33 cellular contexts compared by ENCODE assay signal in the genomic region with DNA sequence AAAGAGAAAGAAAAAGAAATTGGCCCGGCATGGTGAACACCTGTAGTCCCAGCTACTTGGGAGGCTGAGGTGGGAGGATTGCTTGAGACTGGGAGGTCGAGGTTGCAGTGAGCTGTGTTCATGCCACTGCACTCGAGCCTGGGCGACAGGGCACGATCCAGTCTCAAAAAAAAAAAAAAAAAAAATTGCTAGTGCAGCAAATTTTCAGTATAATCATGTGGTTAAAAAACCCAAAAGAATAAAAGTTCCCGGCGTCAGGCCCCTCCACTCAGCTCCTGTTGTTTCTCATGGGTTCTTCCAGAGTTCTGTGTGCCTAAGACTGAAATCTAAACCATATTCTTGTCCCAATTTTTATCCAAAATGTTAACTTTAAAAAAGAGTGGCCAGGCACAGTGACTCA. TPM values are rescaled to one million over a fixed set of nuclear protein-coding genes. Genes with fewer than 3 reads are reported as not detected.
"Had no signal": no experiment of that assay in that cellular context is flagged by ENCODE, and none has a peak within 500 bp of the region (broad histone marks: within the 10 kb centered on the region; RNA-seq: fewer than 3 reads in every experiment).

No MANE protein-coding gene starts in this region.

- H3K4me1 ChIP-seq: adrenal gland, SJCRH30 had no signal

- DNase-seq: activated CD4-positive, alpha-beta T cell treated with anti-CD3 and anti-CD28 coated beads for 36 hours; activated CD4-positive, alpha-beta T cell treated with anti-CD3 and anti-CD28 coated beads, Interleukin-2, amount 10 ng/mL, durations not matched to agents 7 days and 5 days; activated CD4-positive, alpha-beta T cell treated with anti-CD3 and anti-CD28 coated beads, Interleukin-2, amount 50 U/mL, for 48 hours; activated CD8-positive, alpha-beta memory T cell treated with anti-CD3 and anti-CD28 coated beads, Interleukin-2, amount 50 U/mL, for 4 hours; activated CD8-positive, alpha-beta T cell treated with anti-CD3 and anti-CD28 coated beads, Interleukin-2, amount 10 ng/mL, durations not matched to agents 7 days and 5 days; activated gamma-delta T cell treated with Interleukin-2 at 50 U/mL for 16 hours; activated naive CD4-positive, alpha-beta T cell treated with anti-CD3 and anti-CD28 coated beads for 36 hours; activated T-cell treated with anti-CD3 and anti-CD28 coated beads for 4 hours; activated T-cell treated with anti-CD3 and anti-CD28 coated beads, Interleukin-2, amount 50 U/mL, for 4 hours; adrenal gland; caudate nucleus; cerebellar nuclear complex; MM.1S; NCI-H187; NCI-H2107; NCI-H2171; NCI-H446; NCI-H526 treated with DMSO at 0.1 percent for 48 hours; OCI-M1; SHP77; SJCRH30; SK-N-SH had no signal

- H3K4me3 Mint-ChIP-seq: activated CD4-positive, alpha-beta T cell treated with anti-CD3 and anti-CD28 coated beads for 36 hours; activated CD4-positive, alpha-beta T cell treated with anti-CD3 and anti-CD28 coated beads, Interleukin-2, amount 10 ng/mL, durations not matched to agents 7 days and 5 days; activated CD8-positive, alpha-beta T cell treated with anti-CD3 and anti-CD28 coated beads, Interleukin-2, amount 10 ng/mL, durations not matched to agents 7 days and 5 days; activated naive CD4-positive, alpha-beta T cell treated with anti-CD3 and anti-CD28 coated beads for 36 hours; activated T-cell treated with anti-CD3 and anti-CD28 coated beads, Interleukin-2, amount 50 U/mL, for 4 hours; activated T-helper 1 cell treated with anti-CD3 and anti-CD28 coated beads, Interleukin-12 subunit alpha, Interleukin-12 subunit beta, Interleukin-2, Interleukin-4 antibody, amounts not matched to agents 30 ng/mL and 10 ng/mL and 1 ng/mL, durations not matched to agents 14 hours and 24 hours and 36 hours; T-helper 1 cell treated with Interleukin-12 subunit alpha and Interleukin-12 subunit beta and Interleukin-4 antibody, amounts not matched to agents 30 μg/mL and 1 μg/mL, for 36 hours; T-helper 2 cell treated with Interferon-gamma antibody and Interleukin-4, amounts not matched to agents 5 μg/mL and 100 μg/mL, for 36 hours; WTC11 had no signal

- H3K27me3 ChIP-seq: adrenal gland, body of pancreas had no signal

- H3K36me3 ChIP-seq: adrenal gland, SJCRH30 had no signal

- H3K9me3 Mint-ChIP-seq: activated T-helper 1 cell treated with anti-CD3 and anti-CD28 coated beads, Interleukin-12 subunit alpha, Interleukin-12 subunit beta, Interleukin-2, Interleukin-4 antibody, amounts not matched to agents 30 ng/mL and 10 ng/mL and 1 ng/mL, durations not matched to agents 14 hours and 24 hours and 36 hours; WTC11 had no signal

- H3K4me3 ChIP-seq: adrenal gland, body of pancreas, SJCRH30 had no signal

- H3K9me3 ChIP-seq: adrenal gland, body of pancreas, SJCRH30, SK-N-SH had no signal

- H3K27ac Mint-ChIP-seq: activated CD4-positive, alpha-beta T cell treated with anti-CD3 and anti-CD28 coated beads for 36 hours; activated CD4-positive, alpha-beta T cell treated with anti-CD3 and anti-CD28 coated beads, Interleukin-2, amount 10 ng/mL, durations not matched to agents 7 days and 5 days; activated CD8-positive, alpha-beta T cell treated with anti-CD3 and anti-CD28 coated beads, Interleukin-2, amount 10 ng/mL, durations not matched to agents 7 days and 5 days; activated naive CD4-positive, alpha-beta T cell treated with anti-CD3 and anti-CD28 coated beads for 36 hours; activated T-helper 1 cell treated with anti-CD3 and anti-CD28 coated beads, Interleukin-12 subunit alpha, Interleukin-12 subunit beta, Interleukin-2, Interleukin-4 antibody, amounts not matched to agents 30 ng/mL and 10 ng/mL and 1 ng/mL, durations not matched to agents 14 hours and 24 hours and 36 hours; T-helper 1 cell treated with Interleukin-12 subunit alpha and Interleukin-12 subunit beta and Interleukin-4 antibody, amounts not matched to agents 30 μg/mL and 1 μg/mL, for 36 hours; T-helper 2 cell treated with Interferon-gamma antibody and Interleukin-4, amounts not matched to agents 5 μg/mL and 100 μg/mL, for 36 hours had no signal

- H3K4me2 ChIP-seq: SK-N-SH had no signal

- ATAC-seq: activated CD4-positive, alpha-beta T cell treated with anti-CD3 and anti-CD28 coated beads for 36 hours; activated CD4-positive, CD25-positive, alpha-beta regulatory T cell treated with anti-CD3 and anti-CD28 coated beads, Interleukin-2, amount 50 U/mL, for 24 hours; activated CD8-positive, alpha-beta T cell treated with anti-CD3 and anti-CD28 coated beads, Interleukin-2, amount 10 ng/mL, durations not matched to agents 7 days and 5 days; activated naive CD4-positive, alpha-beta T cell treated with anti-CD3 and anti-CD28 coated beads, Interleukin-2, amount 50 U/mL, for 72 hours; activated T-cell treated with anti-CD3 and anti-CD28 coated beads, Interleukin-2, amount 50 U/mL, for 4 hours; body of pancreas had no signal

- H3K27ac ChIP-seq: adrenal gland, SJCRH30 had no signal

- FAIRE-seq: astrocyte, bronchial epithelial cell, TTC549 had no signal

- H3K9ac ChIP-seq: SK-N-SH had no signal

RNA-seq across cellular contexts. Expression of a gene that starts 49.1 kb away (rescaled TPM):
- total RNA-seq: activated CD4-positive, alpha-beta T cell treated with anti-CD3 and anti-CD28 coated beads, Interleukin-2, amount 10 ng/mL, durations not matched to agents 7 days and 5 days; activated CD8-positive, alpha-beta T cell treated with anti-CD3 and anti-CD28 coated beads, Interleukin-2, amount 10 ng/mL, durations not matched to agents 7 days and 5 days; LHCN-M2; SJCRH30 had no signal
